1 cellular context compared by ENCODE assay signal in the genomic region with DNA sequence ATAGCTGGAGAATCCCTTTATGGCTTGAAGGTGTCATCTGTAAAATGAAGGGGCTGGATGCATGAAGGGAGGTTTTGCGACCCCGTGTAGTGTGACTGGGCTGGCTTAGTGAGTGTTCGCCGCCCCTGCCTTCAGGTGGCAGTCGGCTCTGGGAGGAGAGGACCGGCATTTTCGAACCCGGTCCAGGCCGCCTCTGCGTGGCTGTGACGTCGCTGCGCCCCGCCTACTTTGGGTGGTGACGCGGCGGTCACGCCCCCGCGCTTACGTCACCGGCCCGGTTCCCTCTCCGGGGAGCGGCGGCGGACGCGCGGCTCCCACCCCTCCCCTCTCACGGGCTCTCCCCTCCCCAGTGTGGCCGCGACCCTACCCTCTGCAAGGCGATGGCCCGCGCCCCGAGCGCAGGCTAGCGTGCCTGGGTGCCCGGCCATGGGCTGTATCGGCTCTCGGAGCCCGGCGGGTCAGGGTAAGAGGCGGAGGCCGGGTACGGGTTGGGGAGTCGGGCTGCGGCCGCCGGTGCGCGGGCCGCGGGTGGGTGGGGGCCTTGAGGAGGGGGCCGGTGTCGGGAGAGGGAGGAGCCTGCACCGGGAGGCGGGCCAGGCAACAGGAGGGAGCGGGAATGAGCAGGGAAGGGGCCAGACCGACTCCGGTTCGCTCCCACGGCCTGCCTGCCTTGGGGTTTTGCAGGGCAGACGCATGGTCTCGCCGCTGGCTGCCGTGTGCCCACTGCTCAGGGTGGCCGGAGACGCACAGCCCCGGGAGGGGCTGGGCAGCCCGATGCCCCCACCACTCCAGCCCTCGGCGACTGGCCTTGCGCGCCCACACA.
TF ChIP-seq lines count a peak whose summit lies in the region.

No MANE protein-coding gene starts in this region.

TF ChIP-seq in HepG2, 621 proteins besides CTCF, POLR2A, EP300 and RAD21 (continued from another document and continues in another):
- TF ChIP-seq, protein P1, sequence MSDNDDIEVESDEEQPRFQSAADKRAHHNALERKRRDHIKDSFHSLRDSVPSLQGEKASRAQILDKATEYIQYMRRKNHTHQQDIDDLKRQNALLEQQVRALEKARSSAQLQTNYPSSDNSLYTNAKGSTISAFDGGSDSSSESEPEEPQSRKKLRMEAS (IDR thresholded peaks at IDR 0.05), result peak; percentile 14; the same call in 1 of the 2 replicates
- TF ChIP-seq, protein P2, sequence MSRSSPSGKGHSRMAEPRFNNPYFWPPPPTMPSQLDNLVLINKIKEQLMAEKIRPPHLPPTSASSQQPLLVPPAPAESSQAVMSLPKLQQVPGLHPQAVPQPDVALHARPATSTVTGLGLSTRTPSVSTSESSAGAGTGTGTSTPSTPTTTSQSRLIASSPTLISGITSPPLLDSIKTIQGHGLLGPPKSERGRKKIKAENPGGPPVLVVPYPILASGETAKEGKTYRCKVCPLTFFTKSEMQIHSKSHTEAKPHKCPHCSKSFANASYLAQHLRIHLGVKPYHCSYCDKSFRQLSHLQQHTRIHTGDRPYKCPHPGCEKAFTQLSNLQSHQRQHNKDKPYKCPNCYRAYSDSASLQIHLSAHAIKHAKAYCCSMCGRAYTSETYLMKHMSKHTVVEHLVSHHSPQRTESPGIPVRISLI (CRISPR knock-in tag; IDR thresholded peaks at IDR 0.05; ENCODE audit: borderline replicate concordance), result no peak
- TF ChIP-seq FOXA1 (IDR thresholded peaks at IDR 0.05) (no peak), FOXA1 (CRISPR knock-in tag; IDR thresholded peaks at IDR 0.05) (no peak; the same call in 1 of the 2 replicates), ZNF83 (CRISPR knock-in tag; IDR thresholded peaks at IDR 0.05; ENCODE audit: borderline replicate concordance) (no peak), ZNF616 (CRISPR knock-in tag; IDR thresholded peaks at IDR 0.05; ENCODE audit: low read depth) (0 out of 2 replicates have a peak, but pooled peaks have one; percentile 42), POGZ (CRISPR knock-in tag; IDR thresholded peaks at IDR 0.05) (peak; percentile 64; the same call in 1 of the 2 replicates), ZNF772 (CRISPR knock-in tag; IDR thresholded peaks at IDR 0.05) (peak; percentile 73; the same call in 1 of the 2 replicates), ZNF34 (CRISPR knock-in tag; IDR thresholded peaks at IDR 0.05; ENCODE audit: borderline replicate concordance) (0 out of 2 replicates have a peak, but pooled peaks have one; percentile 43), FOXK1 (CRISPR knock-in tag; IDR thresholded peaks at IDR 0.05; ENCODE audit: borderline replicate concordance, low read depth) (peak; percentile 14; the same call in 1 of the 2 replicates), KDM1A (CRISPR knock-in tag; IDR thresholded peaks at IDR 0.05) (no peak), AGO2 (optimal IDR thresholded peaks at IDR 0.05; ENCODE audit: low read depth, low read length) (peak; percentile 99), ZNF563 (CRISPR knock-in tag; IDR thresholded peaks at IDR 0.05) (no peak), ZNF567 (CRISPR knock-in tag; IDR thresholded peaks at IDR 0.05; ENCODE audit: borderline replicate concordance) (peak; percentile 58; the same call in 1 of the 2 replicates), NR2F6 (IDR thresholded peaks at IDR 0.05) (no peak), NR2F6 (CRISPR knock-in tag; IDR thresholded peaks at IDR 0.05) (peak; percentile 6; the same call in 1 of the 2 replicates), ZNF24 (IDR thresholded peaks at IDR 0.05) (no peak), ZNF790 (CRISPR knock-in tag; IDR thresholded peaks at IDR 0.05; ENCODE audit: borderline replicate concordance) (0 out of 2 replicates have a peak, but pooled peaks have one; percentile 28), PHF8 (CRISPR knock-in tag; IDR thresholded peaks at IDR 0.05) (peak; percentile 88), NFYC (CRISPR knock-in tag; IDR thresholded peaks at IDR 0.05) (0 out of 2 replicates have a peak, but pooled peaks have one; percentile 15), RXRB (CRISPR knock-in tag; IDR thresholded peaks at IDR 0.05; ENCODE audit: borderline replicate concordance) (0 out of 2 replicates have a peak, but pooled peaks have one; percentile 35), ZNF335 (CRISPR knock-in tag; IDR thresholded peaks at IDR 0.05) (peak; percentile 34; the same call in 1 of the 2 replicates), NONO (IDR thresholded peaks at IDR 0.05) (no peak), NONO (CRISPR knock-in tag; conservative IDR thresholded peaks at IDR 0.05) (peak; percentile 54; the same call in 1 of the 2 replicates), TCF7L2 (IDR thresholded peaks at IDR 0.05; ENCODE audit: low read depth, low read length) (no peak), ZNF674 (CRISPR knock-in tag; IDR thresholded peaks at IDR 0.05; ENCODE audit: low read depth) (peak; percentile 77; the same call in 1 of the 2 replicates), ZSCAN21 (CRISPR knock-in tag; IDR thresholded peaks at IDR 0.05; ENCODE audit: borderline replicate concordance) (peak; percentile 70), TMF1 (CRISPR knock-in tag; IDR thresholded peaks at IDR 0.05; ENCODE audit: low read depth) (peak; percentile 27; the same call in 1 of the 2 replicates), LCORL (IDR thresholded peaks at IDR 0.05) (no peak), LCORL (CRISPR knock-in tag; IDR thresholded peaks at IDR 0.05) (peak; percentile 33; the same call in 1 of the 2 replicates), NFKBIZ (CRISPR knock-in tag; IDR thresholded peaks at IDR 0.05) (peak; percentile 50; the same call in 1 of the 2 replicates), HIVEP1 (CRISPR knock-in tag; IDR thresholded peaks at IDR 0.05) (0 out of 2 replicates have a peak, but pooled peaks have one; percentile 55), HNF4G (IDR thresholded peaks at IDR 0.05; ENCODE audit: borderline replicate concordance, low read depth, low read length) (no peak), HNF4G (CRISPR knock-in tag; IDR thresholded peaks at IDR 0.05; ENCODE audit: borderline replicate concordance, low read depth) (0 out of 2 replicates have a peak, but pooled peaks have one; percentile 34), FIP1L1 (IDR thresholded peaks at IDR 0.05; ENCODE audit: borderline replicate concordance, insufficient read depth, low read depth, low read length) (no peak), ZBTB7B (CRISPR knock-in tag; IDR thresholded peaks at IDR 0.05) (no peak), POLR2G (IDR thresholded peaks at IDR 0.05; ENCODE audit: low read depth, low read length) (peak; percentile 86), ZNF552 (CRISPR knock-in tag; IDR thresholded peaks at IDR 0.05; ENCODE audit: borderline replicate concordance) (0 out of 2 replicates have a peak, but pooled peaks have one; percentile 67), ZNF180 (CRISPR knock-in tag; IDR thresholded peaks at IDR 0.05; ENCODE audit: borderline replicate concordance, low read depth) (no peak), SOX6 (IDR thresholded peaks at IDR 0.05) (no peak), SOX6 (CRISPR knock-in tag; IDR thresholded peaks at IDR 0.05) (peak; percentile 56)
- TF ChIP-seq, protein P3, sequence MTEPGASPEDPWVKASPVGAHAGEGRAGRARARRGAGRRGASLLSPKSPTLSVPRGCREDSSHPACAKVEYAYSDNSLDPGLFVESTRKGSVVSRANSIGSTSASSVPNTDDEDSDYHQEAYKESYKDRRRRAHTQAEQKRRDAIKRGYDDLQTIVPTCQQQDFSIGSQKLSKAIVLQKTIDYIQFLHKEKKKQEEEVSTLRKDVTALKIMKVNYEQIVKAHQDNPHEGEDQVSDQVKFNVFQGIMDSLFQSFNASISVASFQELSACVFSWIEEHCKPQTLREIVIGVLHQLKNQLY (CRISPR knock-in tag; IDR thresholded peaks at IDR 0.05), result 0 out of 2 replicates have a peak, but pooled peaks have one; percentile 23
- TF ChIP-seq, protein P4, sequence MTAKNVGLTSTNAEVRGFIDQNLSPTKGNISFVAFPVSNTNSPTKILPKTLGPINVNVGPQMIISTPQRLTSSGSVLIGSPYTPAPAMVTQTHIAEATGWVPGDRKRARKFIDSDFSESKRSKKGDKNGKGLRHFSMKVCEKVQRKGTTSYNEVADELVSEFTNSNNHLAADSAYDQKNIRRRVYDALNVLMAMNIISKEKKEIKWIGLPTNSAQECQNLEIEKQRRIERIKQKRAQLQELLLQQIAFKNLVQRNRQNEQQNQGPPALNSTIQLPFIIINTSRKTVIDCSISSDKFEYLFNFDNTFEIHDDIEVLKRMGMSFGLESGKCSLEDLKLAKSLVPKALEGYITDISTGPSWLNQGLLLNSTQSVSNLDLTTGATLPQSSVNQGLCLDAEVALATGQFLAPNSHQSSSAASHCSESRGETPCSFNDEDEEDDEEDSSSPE (CRISPR knock-in tag; IDR thresholded peaks at IDR 0.05), result no peak
- TF ChIP-seq, protein P5, sequence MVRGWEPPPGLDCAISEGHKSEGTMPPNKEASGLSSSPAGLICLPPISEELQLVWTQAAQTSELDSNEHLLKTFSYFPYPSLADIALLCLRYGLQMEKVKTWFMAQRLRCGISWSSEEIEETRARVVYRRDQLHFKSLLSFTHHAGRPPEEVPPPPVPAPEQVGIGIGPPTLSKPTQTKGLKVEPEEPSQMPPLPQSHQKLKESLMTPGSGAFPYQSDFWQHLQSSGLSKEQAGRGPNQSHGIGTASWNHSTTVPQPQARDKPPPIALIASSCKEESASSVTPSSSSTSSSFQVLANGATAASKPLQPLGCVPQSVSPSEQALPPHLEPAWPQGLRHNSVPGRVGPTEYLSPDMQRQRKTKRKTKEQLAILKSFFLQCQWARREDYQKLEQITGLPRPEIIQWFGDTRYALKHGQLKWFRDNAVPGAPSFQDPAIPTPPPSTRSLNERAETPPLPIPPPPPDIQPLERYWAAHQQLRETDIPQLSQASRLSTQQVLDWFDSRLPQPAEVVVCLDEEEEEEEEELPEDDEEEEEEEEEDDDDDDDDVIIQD (CRISPR knock-in tag; IDR thresholded peaks at IDR 0.05; ENCODE audit: low read depth), result 0 out of 2 replicates have a peak, but pooled peaks have one; percentile 14
- TF ChIP-seq, protein P6, sequence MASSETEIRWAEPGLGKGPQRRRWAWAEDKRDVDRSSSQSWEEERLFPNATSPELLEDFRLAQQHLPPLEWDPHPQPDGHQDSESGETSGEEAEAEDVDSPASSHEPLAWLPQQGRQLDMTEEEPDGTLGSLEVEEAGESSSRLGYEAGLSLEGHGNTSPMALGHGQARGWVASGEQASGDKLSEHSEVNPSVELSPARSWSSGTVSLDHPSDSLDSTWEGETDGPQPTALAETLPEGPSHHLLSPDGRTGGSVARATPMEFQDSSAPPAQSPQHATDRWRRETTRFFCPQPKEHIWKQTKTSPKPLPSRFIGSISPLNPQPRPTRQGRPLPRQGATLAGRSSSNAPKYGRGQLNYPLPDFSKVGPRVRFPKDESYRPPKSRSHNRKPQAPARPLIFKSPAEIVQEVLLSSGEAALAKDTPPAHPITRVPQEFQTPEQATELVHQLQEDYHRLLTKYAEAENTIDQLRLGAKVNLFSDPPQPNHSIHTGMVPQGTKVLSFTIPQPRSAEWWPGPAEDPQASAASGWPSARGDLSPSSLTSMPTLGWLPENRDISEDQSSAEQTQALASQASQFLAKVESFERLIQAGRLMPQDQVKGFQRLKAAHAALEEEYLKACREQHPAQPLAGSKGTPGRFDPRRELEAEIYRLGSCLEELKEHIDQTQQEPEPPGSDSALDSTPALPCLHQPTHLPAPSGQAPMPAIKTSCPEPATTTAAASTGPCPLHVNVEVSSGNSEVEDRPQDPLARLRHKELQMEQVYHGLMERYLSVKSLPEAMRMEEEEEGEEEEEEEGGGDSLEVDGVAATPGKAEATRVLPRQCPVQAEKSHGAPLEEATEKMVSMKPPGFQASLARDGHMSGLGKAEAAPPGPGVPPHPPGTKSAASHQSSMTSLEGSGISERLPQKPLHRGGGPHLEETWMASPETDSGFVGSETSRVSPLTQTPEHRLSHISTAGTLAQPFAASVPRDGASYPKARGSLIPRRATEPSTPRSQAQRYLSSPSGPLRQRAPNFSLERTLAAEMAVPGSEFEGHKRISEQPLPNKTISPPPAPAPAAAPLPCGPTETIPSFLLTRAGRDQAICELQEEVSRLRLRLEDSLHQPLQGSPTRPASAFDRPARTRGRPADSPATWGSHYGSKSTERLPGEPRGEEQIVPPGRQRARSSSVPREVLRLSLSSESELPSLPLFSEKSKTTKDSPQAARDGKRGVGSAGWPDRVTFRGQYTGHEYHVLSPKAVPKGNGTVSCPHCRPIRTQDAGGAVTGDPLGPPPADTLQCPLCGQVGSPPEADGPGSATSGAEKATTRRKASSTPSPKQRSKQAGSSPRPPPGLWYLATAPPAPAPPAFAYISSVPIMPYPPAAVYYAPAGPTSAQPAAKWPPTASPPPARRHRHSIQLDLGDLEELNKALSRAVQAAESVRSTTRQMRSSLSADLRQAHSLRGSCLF (CRISPR knock-in tag; IDR thresholded peaks at IDR 0.05; ENCODE audit: borderline replicate concordance), result no peak
- TF ChIP-seq, protein P7, sequence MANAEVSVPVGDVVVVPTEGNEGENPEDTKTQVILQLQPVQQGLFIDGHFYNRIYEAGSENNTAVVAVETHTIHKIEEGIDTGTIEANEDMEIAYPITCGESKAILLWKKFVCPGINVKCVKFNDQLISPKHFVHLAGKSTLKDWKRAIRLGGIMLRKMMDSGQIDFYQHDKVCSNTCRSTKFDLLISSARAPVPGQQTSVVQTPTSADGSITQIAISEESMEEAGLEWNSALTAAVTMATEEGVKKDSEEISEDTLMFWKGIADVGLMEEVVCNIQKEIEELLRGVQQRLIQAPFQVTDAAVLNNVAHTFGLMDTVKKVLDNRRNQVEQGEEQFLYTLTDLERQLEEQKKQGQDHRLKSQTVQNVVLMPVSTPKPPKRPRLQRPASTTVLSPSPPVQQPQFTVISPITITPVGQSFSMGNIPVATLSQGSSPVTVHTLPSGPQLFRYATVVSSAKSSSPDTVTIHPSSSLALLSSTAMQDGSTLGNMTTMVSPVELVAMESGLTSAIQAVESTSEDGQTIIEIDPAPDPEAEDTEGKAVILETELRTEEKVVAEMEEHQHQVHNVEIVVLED (CRISPR knock-in tag; IDR thresholded peaks at IDR 0.05; ENCODE audit: borderline replicate concordance), result peak; percentile 36; the same call in 1 of the 2 replicates
- TF ChIP-seq, protein P8, sequence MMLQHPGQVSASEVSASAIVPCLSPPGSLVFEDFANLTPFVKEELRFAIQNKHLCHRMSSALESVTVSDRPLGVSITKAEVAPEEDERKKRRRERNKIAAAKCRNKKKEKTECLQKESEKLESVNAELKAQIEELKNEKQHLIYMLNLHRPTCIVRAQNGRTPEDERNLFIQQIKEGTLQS (CRISPR knock-in tag; IDR thresholded peaks at IDR 0.05), result peak; percentile 86
- TF ChIP-seq, protein P9, sequence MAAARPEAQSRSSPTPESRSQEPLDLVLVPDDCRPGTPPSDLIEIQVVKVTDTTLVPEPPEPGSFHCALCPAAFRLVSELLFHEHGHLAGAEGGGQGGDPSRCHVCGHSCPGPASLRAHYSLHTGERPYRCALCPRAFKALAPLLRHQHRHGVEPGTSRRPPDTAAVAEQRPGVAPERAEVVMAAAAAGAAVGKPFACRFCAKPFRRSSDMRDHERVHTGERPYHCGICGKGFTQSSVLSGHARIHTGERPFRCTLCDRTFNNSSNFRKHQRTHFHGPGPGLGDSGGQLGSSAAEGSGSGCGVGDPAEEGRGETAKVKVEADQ (CRISPR knock-in tag; IDR thresholded peaks at IDR 0.05; ENCODE audit: borderline replicate concordance), result no peak
